9 cellular contexts compared by ENCODE assay signal in genomic region chr5:16585028-16585667, GRCh38. TPM values are rescaled to one million over a fixed set of nuclear protein-coding genes. Genes with fewer than 3 reads are reported as not detected.
DNase-seq lines count a peak whose midpoint lies in the region; ATAC-seq and TF ChIP-seq lines count a peak whose summit lies in the region.
"Had no signal": no experiment of that assay in that cellular context is flagged by ENCODE, and none has a peak within 500 bp of the region (broad histone marks: within the 10 kb centered on the region; RNA-seq: fewer than 3 reads in every experiment).

No MANE protein-coding gene starts in this region.

- no peaks in the 10 kb centered on the region for H3K27me3 Mint-ChIP-seq in activated CD8-positive, alpha-beta T cell treated with anti-CD3 and anti-CD28 coated beads for 36 hours

- H3K4me3 ChIP-seq in GM06990 (replicated peaks; ENCODE audit: low read depth, low read length), result no peak overlapping the region
- H3K4me3 ChIP-seq in lower lobe of right lung, result no peak overlapping the region
- H3K4me3 ChIP-seq: HAP-1 had no signal

- CTCF ChIA-PET in activated CD8-positive, alpha-beta T cell treated with anti-CD3 and anti-CD28 coated beads for 36 hours (lab: Charles Lee), result interaction anchor here (0.9 to 2.2 kb wide), 9 partner anchors 9 to 96 kb away, joined by 3 to 16 read pairs (median 3); no protein-coding TSS in a partner anchor

- H3K9me3 ChIP-seq in lower lobe of right lung, result no peaks in the 10 kb centered on the region

- POLR2A ChIA-PET in activated CD8-positive, alpha-beta T cell treated with anti-CD3 and anti-CD28 coated beads for 36 hours (lab: Charles Lee), result no interaction called here

- intact Hi-C loops in activated CD8-positive, alpha-beta T cell treated with anti-CD3 and anti-CD28 coated beads for 36 hours (cut with micrococcal nuclease), result no loop called here
- intact Hi-C loops in lower lobe of right lung (cut with DNase I), result no loop called here

- no peak overlapping the region for H3K27ac ChIP-seq in lower lobe of right lung

- peak; percentile 58 for TF ChIP-seq CTCF in GM06990 (IDR thresholded peaks at IDR 0.05; ENCODE audit: insufficient read depth, low read length, poor library complexity, severe bottlenecking)
- TF ChIP-seq CTCF in activated CD8-positive, alpha-beta T cell treated with anti-CD3 and anti-CD28 coated beads for 36 hours (IDR thresholded peaks at IDR 0.05), result peak; percentile 53
- TF ChIP-seq CTCF in lower lobe of right lung (IDR thresholded peaks at IDR 0.05), result peak; percentile 38

- H3K36me3 ChIP-seq in GM06990 (ENCODE audit: control insufficient read depth, insufficient read depth, low read length) (no peaks in the 10 kb centered on the region), lower lobe of right lung (no peaks in the 10 kb centered on the region)
- H3K36me3 ChIP-seq: HAP-1 had no signal

- H3K9me3 Mint-ChIP-seq in activated CD8-positive, alpha-beta T cell treated with anti-CD3 and anti-CD28 coated beads for 36 hours, result peaks cover 6% of the 10 kb centered on the region

- peak; percentile 44 for ATAC-seq in HG02588 (IDR thresholded peaks at IDR 0.05; ENCODE audit: unreplicated experiment)
- peak; percentile 79 for ATAC-seq in activated CD8-positive, alpha-beta T cell treated with anti-CD3 and anti-CD28 coated beads for 36 hours
- peak; percentile 40 to 48 for ATAC-seq in lower lobe of right lung
- no peak for ATAC-seq in GM19467 (IDR thresholded peaks at IDR 0.05; ENCODE audit: unreplicated experiment)
- no peak for ATAC-seq in HG02610 (IDR thresholded peaks at IDR 0.05; ENCODE audit: unreplicated experiment)

- H3K4me1 ChIP-seq in lower lobe of right lung, result no peaks in the 10 kb centered on the region

- DNase-seq in GM06990 (ENCODE audit: extremely low read depth, insufficient read length), result no peak
- no peak for DNase-seq in activated CD8-positive, alpha-beta T cell treated with anti-CD3 and anti-CD28 coated beads for 36 hours
- DNase-seq in lower lobe of right lung, result no peak
- DNase-seq in activated CD4-positive, alpha-beta T cell treated with anti-CD3 and anti-CD28 coated beads, Interleukin-2, amount 50 U/mL, for 4 hours, result no peak
- no peak for DNase-seq in activated gamma-delta T cell treated with Interleukin-2 at 50 U/mL for 16 hours

- H3K27ac Mint-ChIP-seq in activated CD8-positive, alpha-beta T cell treated with anti-CD3 and anti-CD28 coated beads for 36 hours, result no peak overlapping the region

- H3K4me1 Mint-ChIP-seq in activated CD8-positive, alpha-beta T cell treated with anti-CD3 and anti-CD28 coated beads for 36 hours (ENCODE audit: low read depth), result peaks cover 29% of the 10 kb centered on the region

- no peaks in the 10 kb centered on the region for H3K27me3 ChIP-seq in GM06990 (replicated peaks; ENCODE audit: control insufficient read depth, insufficient read depth, low read length)
- H3K27me3 ChIP-seq in lower lobe of right lung (ENCODE audit: low read depth), result no peaks in the 10 kb centered on the region

- peaks cover 37% of the 10 kb centered on the region for H3K36me3 Mint-ChIP-seq in activated CD8-positive, alpha-beta T cell treated with anti-CD3 and anti-CD28 coated beads for 36 hours (ENCODE audit: low read depth)

- H3K4me3 Mint-ChIP-seq in activated CD8-positive, alpha-beta T cell treated with anti-CD3 and anti-CD28 coated beads for 36 hours, result no peak overlapping the region

RNA-seq across cellular contexts. Expression of gene RETREG1, which starts 31.6 kb away (rescaled TPM):
- 10 to 100 TPM; 31.7 to 31.9 TPM for total RNA-seq in activated CD8-positive, alpha-beta T cell treated with anti-CD3 and anti-CD28 coated beads for 36 hours
- 20.6 TPM for total RNA-seq in lower lobe of right lung

Comparison
In these comparisons a context has a peak if more than half of its experiments do, and no peak if none do; other contexts are left out.
1. ATAC-seq: peak in HG02588 (single experiment), activated CD8-positive, alpha-beta T cell treated with anti-CD3 and anti-CD28 coated beads for 36 hours (single experiment) and lower lobe of right lung (2 of 2); none in GM19467 (single experiment) and HG02610 (single experiment).
2. Peak in every context shown above with its lines, with median percentiles within 50 percentile points of each other: CTCF ChIP-seq.